ENCODE assay signal across 1 cellular context in genomic region chr18:79531926-79532689, GRCh38.
TF ChIP-seq lines count a peak whose summit lies in the region.

No MANE protein-coding gene starts in this region.

TF ChIP-seq in H1, 55 proteins besides CTCF, POLR2A, EP300 and RAD21:
- no peak for TF ChIP-seq RFX5 (IDR thresholded peaks at IDR 0.05; ENCODE audit: borderline replicate concordance, low read depth, low read length)
- TF ChIP-seq SIN3A (conservative IDR thresholded peaks at IDR 0.05 in 1 of 2, IDR thresholded peaks at IDR 0.05 in 1 of 2; ENCODE audit: low read depth in 1 of 2, low read length in 2 of 2), result no peak
- no peak for TF ChIP-seq SP4 (IDR thresholded peaks at IDR 0.05; ENCODE audit: low read length)
- TF ChIP-seq EGR1 (IDR thresholded peaks at IDR 0.05; ENCODE audit: borderline replicate concordance, low read depth, low read length), result no peak
- no peak for TF ChIP-seq SUZ12 (IDR thresholded peaks at IDR 0.05; ENCODE audit: low read length)
- no peak for TF ChIP-seq RNF2 (IDR thresholded peaks at IDR 0.05; ENCODE audit: borderline replicate concordance, low read depth, low read length, missing control alignments, poor library complexity, severe bottlenecking)
- TF ChIP-seq CTBP2 (IDR thresholded peaks at IDR 0.05; ENCODE audit: borderline replicate concordance, insufficient read depth, insufficient read length, low read length), result no peak
- no peak for TF ChIP-seq GABPA (IDR thresholded peaks at IDR 0.05; ENCODE audit: borderline replicate concordance, insufficient read depth, low read length)
- TF ChIP-seq ASH2L (IDR thresholded peaks at IDR 0.05; ENCODE audit: low read length), result no peak
- TF ChIP-seq CHD2 (IDR thresholded peaks at IDR 0.05; ENCODE audit: low read length), result no peak
- no peak for TF ChIP-seq TCF12 (IDR thresholded peaks at IDR 0.05; ENCODE audit: low read depth, low read length)
- TF ChIP-seq TEAD4 (IDR thresholded peaks at IDR 0.05; ENCODE audit: low read depth, low read length), result no peak
- TF ChIP-seq TBP (IDR thresholded peaks at IDR 0.05; ENCODE audit: low read depth, low read length), result no peak
- TF ChIP-seq POU5F1 (IDR thresholded peaks at IDR 0.05; ENCODE audit: low read depth, low read length), result no peak
- no peak for TF ChIP-seq TAF1 (IDR thresholded peaks at IDR 0.05; ENCODE audit: low read depth, low read length)
- no peak for TF ChIP-seq ATF2 (IDR thresholded peaks at IDR 0.05; ENCODE audit: low read length)
- TF ChIP-seq HDAC6 (IDR thresholded peaks at IDR 0.05; ENCODE audit: low read depth, low read length), result no peak
- no peak for TF ChIP-seq EZH2 (IDR thresholded peaks at IDR 0.05; ENCODE audit: low read depth, low read length, severe bottlenecking)
- TF ChIP-seq KDM4A (IDR thresholded peaks at IDR 0.05; ENCODE audit: low read depth, low read length, severe bottlenecking), result no peak
